Comparison of ENCODE assay signal across 21 cellular contexts in genomic region chr16:85861095-85861825, GRCh38. TPM values are rescaled to one million over a fixed set of nuclear protein-coding genes. Genes with fewer than 3 reads are reported as not detected.
A peak's percentile ranks its signal among the peaks of the same experiment; 100 is the strongest.
DNase-seq lines count a peak whose midpoint lies in the region; ATAC-seq, FAIRE-seq and TF ChIP-seq lines count a peak whose summit lies in the region.
"Had no signal": no experiment of that assay in that cellular context is flagged by ENCODE, and none has a peak within 500 bp of the region (broad histone marks: within the 10 kb centered on the region; RNA-seq: fewer than 3 reads in every experiment).

No MANE protein-coding gene starts in this region.

- TF ChIP-seq EP300 in GM12878 (IDR thresholded peaks at IDR 0.05; ENCODE audit: borderline replicate concordance in 1 of 2, control insufficient read depth in 1 of 2, low read depth in 2 of 2, low read length in 2 of 2) (no peak), gastroesophageal sphincter (IDR thresholded peaks at IDR 0.05) (no peak)

- H3K4me1 Mint-ChIP-seq in activated CD8-positive, alpha-beta memory T cell treated with anti-CD3 and anti-CD28 coated beads, Interleukin-2, amount 10 ng/mL, durations not matched to agents 7 days and 5 days, result no peaks in the 10 kb centered on the region

- no peaks in the 10 kb centered on the region for H3K36me3 Mint-ChIP-seq in activated CD8-positive, alpha-beta memory T cell treated with anti-CD3 and anti-CD28 coated beads, Interleukin-2, amount 10 ng/mL, durations not matched to agents 7 days and 5 days

- no peak overlapping the region for H3K4me3 Mint-ChIP-seq in activated CD8-positive, alpha-beta memory T cell treated with anti-CD3 and anti-CD28 coated beads, Interleukin-2, amount 10 ng/mL, durations not matched to agents 7 days and 5 days
- H3K4me3 Mint-ChIP-seq: CD4-positive, alpha-beta T cell; HFFc6 had no signal

- 78% methylated on average over 16 of the region's 16 CpGs for whole genome bisulfite sequencing in GM12878 (ENCODE audit: insufficient coverage, insufficient replicate concordance, low lambda C conversion rate, missing lambda C conversion rate)
- 56 to 80% methylated on average over 3 to 5 of the region's 16 CpGs for WGBS in gastroesophageal sphincter (ENCODE audit: low coverage in 1 of 2), 2 donors

- no peak overlapping the region for H3K4me2 ChIP-seq in GM12878 (ENCODE audit: control insufficient read depth, insufficient read depth)
- H3K4me2 ChIP-seq: KMS-11 had no signal

- H3K4me3 ChIP-seq in GM12878 (no peak overlapping the region), mucosa of descending colon (no peak overlapping the region), gastroesophageal sphincter (no peak overlapping the region)
- H3K4me3 ChIP-seq: MG63, SK-N-MC had no signal

- H3K9me3 ChIP-seq in GM12878 (replicated peaks; ENCODE audit: control insufficient read depth, insufficient read depth, low read length) (peaks cover 2% of the 10 kb centered on the region; the same call in 1 of the 3 replicates), mucosa of descending colon (no peaks in the 10 kb centered on the region), gastroesophageal sphincter (no peaks in the 10 kb centered on the region)
- H3K9me3 ChIP-seq: MG63 had no signal

- CTCF ChIA-PET in activated CD8-positive, alpha-beta memory T cell treated with anti-CD3 and anti-CD28 coated beads, Interleukin-2, amount 10 ng/mL, durations not matched to agents 7 days and 5 days (lab: Charles Lee), result interaction anchor here (1.9 kb wide), 1 partner anchor 40 kb away, joined by 6 read pairs; no protein-coding TSS in a partner anchor
- CTCF ChIA-PET in GM12878 (lab: Yijun Ruan, JAX), result interaction anchor here (0.8 to 1.4 kb wide), 8 partner anchors 9 to 155 kb away, joined by 3 to 4 read pairs (median 3); partner anchors contain the start of gene IRF8

- TF ChIP-seq POLR2A in GM12878 (IDR thresholded peaks at IDR 0.05; ENCODE audit: low read depth, low read length) (no peak), gastroesophageal sphincter (IDR thresholded peaks at IDR 0.05) (no peak)

- H3K36me3 ChIP-seq in GM12878 (ENCODE audit: control insufficient read depth in 2 of 2, insufficient read depth in 2 of 2, low read length in 1 of 2), result no peaks in the 10 kb centered on the region
- no peaks in the 10 kb centered on the region for H3K36me3 ChIP-seq in mucosa of descending colon (ENCODE audit: low read depth)
- no peaks in the 10 kb centered on the region for H3K36me3 ChIP-seq in gastroesophageal sphincter
- H3K36me3 ChIP-seq: MG63 had no signal

- peak; percentile 40; the same call in 1 of the 2 replicates for TF ChIP-seq RAD21 in GM12878 (IDR thresholded peaks at IDR 0.05; ENCODE audit: insufficient read depth, low read depth, low read length)

- H3K27ac ChIP-seq in GM12878 (ENCODE audit: control insufficient read depth, insufficient read depth) (no peak overlapping the region), substantia nigra (ENCODE audit: low read depth, low read length, poor library complexity, severe bottlenecking) (no peak overlapping the region), gastroesophageal sphincter (no peak overlapping the region)
- H3K27ac ChIP-seq: KMS-11, SK-N-MC had no signal

- SMC1A ChIA-PET in GM12878 (lab: Charles Lee; ENCODE audit: uncharacterized antibody, unreplicated experiment), result interaction anchor here (0.6 to 1.0 kb wide), 3 partner anchors 23 to 126 kb away, joined by 3 to 6 read pairs (median 3); partner anchors contain the start of gene IRF8

- in situ Hi-C loops in GM12878 (cut with MboI), result no loop called here

- no peak for FAIRE-seq in GM12878 (lab: Jason Lieb, UNC)
- FAIRE-seq: A204.1 had no signal

- ATAC-seq in activated CD8-positive, alpha-beta memory T cell treated with anti-CD3 and anti-CD28 coated beads, Interleukin-2, amount 10 ng/mL, durations not matched to agents 7 days and 5 days, result no peak
- ATAC-seq in GM12878 (peak; percentile 8), mucosa of descending colon (peak; percentile 45), gastroesophageal sphincter (no peak)
- ATAC-seq: Panc1 had no signal

- H3K27me3 ChIP-seq in GM12878 (replicated peaks in 1 of 2; ENCODE audit: control insufficient read depth in 2 of 2, insufficient read depth in 2 of 2, low read length in 1 of 2), result no peaks in the 10 kb centered on the region
- peaks cover 10% of the 10 kb centered on the region for H3K27me3 ChIP-seq in gastroesophageal sphincter
- H3K27me3 ChIP-seq: MG63 had no signal

- H3K27me3 Mint-ChIP-seq in activated CD8-positive, alpha-beta memory T cell treated with anti-CD3 and anti-CD28 coated beads, Interleukin-2, amount 10 ng/mL, durations not matched to agents 7 days and 5 days, result peaks cover 6% of the 10 kb centered on the region
- H3K27me3 Mint-ChIP-seq: CD4-positive, alpha-beta T cell had no signal

- DNase-seq in activated CD8-positive, alpha-beta memory T cell treated with anti-CD3 and anti-CD28 coated beads for 24 hours, result peak; percentile 50
- no peak for DNase-seq in activated CD8-positive, alpha-beta memory T cell treated with anti-CD3 and anti-CD28 coated beads, Interleukin-2, amount 10 ng/mL, durations not matched to agents 7 days and 5 days
- DNase-seq in GM12878 (ENCODE audit: low read depth, low spot score) (no peak), mucosa of descending colon (no peak), ureter (ENCODE audit: low spot score) (peak; percentile 34), substantia nigra (lab: John Stamatoyannopoulos, UW) (no peak), KG1 (lab: John Stamatoyannopoulos, UW) (no peak)
- DNase-seq: CD4-positive, alpha-beta T cell; DMS79 treated with DMSO at 0.1 percent for 48 hours; GDM1; HFFc6; MG63; NCI-H187 treated with DMSO at 0.1 percent for 48 hours; NCI-H2171 treated with DMSO at 0.1 percent for 48 hours; NCI-H82 had no signal

- no peaks in the 10 kb centered on the region for H4K20me1 ChIP-seq in GM12878 (ENCODE audit: control insufficient read depth, insufficient read depth)

- H3K79me2 ChIP-seq in GM12878 (ENCODE audit: control insufficient read depth, insufficient read depth, low read length), result no peaks in the 10 kb centered on the region

- H3K27ac Mint-ChIP-seq in activated CD8-positive, alpha-beta memory T cell treated with anti-CD3 and anti-CD28 coated beads, Interleukin-2, amount 10 ng/mL, durations not matched to agents 7 days and 5 days, result no peak overlapping the region
- H3K27ac Mint-ChIP-seq: CD4-positive, alpha-beta T cell; HFFc6 had no signal

- POLR2A ChIA-PET in GM12878 (lab: Charles Lee), result interaction anchor here (1.6 kb wide), 1 partner anchor 10 kb away, joined by 5 read pairs; no protein-coding TSS in a partner anchor

- H3K4me1 ChIP-seq in GM12878 (ENCODE audit: control insufficient read depth, insufficient read depth, low read length) (peaks cover 39% of the 10 kb centered on the region), mucosa of descending colon (ENCODE audit: low read depth) (no peaks in the 10 kb centered on the region), gastroesophageal sphincter (no peaks in the 10 kb centered on the region)

- no peak overlapping the region for H3K9ac ChIP-seq in GM12878 (ENCODE audit: control insufficient read depth, insufficient read depth, low read length)
- H3K9ac ChIP-seq: KMS-11 had no signal

- RAD21 ChIA-PET in GM12878 (lab: Charles Lee; ENCODE audit: unreplicated experiment), result interaction anchor here (0.9 kb wide), 1 partner anchor 46 kb away, joined by 4 read pairs; no protein-coding TSS in a partner anchor

- H3K9me3 Mint-ChIP-seq in activated CD8-positive, alpha-beta memory T cell treated with anti-CD3 and anti-CD28 coated beads, Interleukin-2, amount 10 ng/mL, durations not matched to agents 7 days and 5 days (ENCODE audit: low read depth), result no peaks in the 10 kb centered on the region
- H3K9me3 Mint-ChIP-seq: HFFc6 had no signal

- no peak overlapping the region for H2AFZ ChIP-seq in GM12878 (ENCODE audit: control insufficient read depth, low read depth, low read length)

- no TSS peak for BruUV-seq in GM12878 (replicated peaks; lab: Mats Ljungman, UMichigan)

- intact Hi-C loops in GM12878 (cut with micrococcal nuclease; ENCODE audit: unreplicated experiment), result no loop called here
- intact Hi-C loops in mucosa of descending colon (cut with DNase I, micrococcal nuclease), result no loop called here

- TF ChIP-seq CTCF in GM12878 (IDR thresholded peaks at IDR 0.05 in 2 of 3, conservative IDR thresholded peaks at IDR 0.05 in 1 of 3; ENCODE audit: control insufficient read depth in 2 of 3, extremely low read depth in 1 of 3, insufficient read depth in 1 of 3, low read depth in 3 of 3, low read length in 3 of 3) (no peak), mucosa of descending colon (IDR thresholded peaks at IDR 0.05) (no peak), gastroesophageal sphincter (IDR thresholded peaks at IDR 0.05) (no peak)

TF ChIP-seq in GM12878, 131 proteins besides CTCF, POLR2A, EP300 and RAD21 (continues in another document):
- TF ChIP-seq LARP7 (IDR thresholded peaks at IDR 0.05) (no peak), SUPT20H (IDR thresholded peaks at IDR 0.05; ENCODE audit: borderline replicate concordance, control insufficient read depth, low read depth, low read length) (no peak), SP1 (IDR thresholded peaks at IDR 0.05; ENCODE audit: low read depth, low read length) (no peak), MEF2B (IDR thresholded peaks at IDR 0.05; ENCODE audit: partially characterized antibody, poor library complexity, severe bottlenecking) (no peak)

RNA-seq across cellular contexts. Expression of gene IRF8, which starts 37.7 kb away (rescaled TPM):
- 10 to 100 TPM in 1 of 2 experiments, 1 to 10 TPM in 1; 8.4 to 11.1 TPM for total RNA-seq in activated CD8-positive, alpha-beta memory T cell treated with anti-CD3 and anti-CD28 coated beads, Interleukin-2, amount 10 ng/mL, durations not matched to agents 7 days and 5 days
- total RNA-seq in GM12878 (2013; cell fraction: nucleolus; rRNA removed), result 220 and 236 TPM in 2 replicates
- 229 and 237 TPM in 2 replicates for total RNA-seq in GM12878 (2014; rRNA removed)
- total RNA-seq in GM12878 (2014; rRNA removed; fragmentation: Illumina TruSeq; extraction: Trizol), result 164 and 167 TPM in 2 replicates
- total RNA-seq in GM12878 (2021), result 181 and 191 TPM in 2 replicates
- polyA plus RNA-seq in GM12878 (2011; ENCODE audit: low read depth), result 62.7 TPM
- 220 and 328 TPM in 2 replicates for polyA plus RNA-seq in GM12878 (2011; rRNA removed)
- polyA plus RNA-seq in GM12878 (2011; cell fraction: cytosol; rRNA removed), result 175 and 263 TPM in 2 replicates
- polyA plus RNA-seq in GM12878 (2011; cell fraction: nucleus; rRNA removed), result 312 and 314 TPM in 2 replicates
- 116 and 131 TPM in 2 replicates for polyA plus RNA-seq in GM12878 (2012)
- polyA plus RNA-seq in GM12878 (2014; fragmentation: Illumina TruSeq; extraction: Trizol), result 181 and 269 TPM in 2 replicates
- polyA plus RNA-seq in GM12878 (2014; fragmentation: Nextera tagmentation; extraction: Ambion mirVana), result 10 to 100 TPM; 17.1 to 34.5 TPM
- 179 and 194 TPM in 2 replicates for polyA plus RNA-seq in GM12878 (2014; rRNA removed)
- polyA plus RNA-seq in GM12878 (2016; fragmentation: Nextera tagmentation; extraction: Ambion mirVana), result 100 to 1,000 TPM; 104 to 121 TPM
- polyA minus RNA-seq in GM12878 (2011; rRNA and poly(A)+ RNA removed), result 201 and 208 TPM in 2 replicates
- polyA minus RNA-seq in GM12878 (2011; cell fraction: cytosol; rRNA and poly(A)+ RNA removed), result 109 and 123 TPM in 2 replicates
- polyA minus RNA-seq in GM12878 (2011; cell fraction: nucleus; rRNA and poly(A)+ RNA removed), result 155 and 194 TPM in 2 replicates
- total RNA-seq in mucosa of descending colon, result 10 to 100 TPM; 28.8 to 55.8 (median 36.5) TPM
- 9.5 TPM for total RNA-seq in ureter
- total RNA-seq in gastroesophageal sphincter, result 10 to 100 TPM in 2 of 4 donors, 1 to 10 TPM in 2; 2.4 to 13.8 (median 9.0) TPM
- total RNA-seq: HFFc6, NCI-H460 had no signal

Comparison
In these comparisons a context has a peak if more than half of its experiments do, and no peak if none do; other contexts are left out.
1. DNase-seq: peak in activated CD8-positive, alpha-beta memory T cell treated with anti-CD3 and anti-CD28 coated beads for 24 hours (single experiment) and ureter (single experiment); none in activated CD8-positive, alpha-beta memory T cell treated with anti-CD3 and anti-CD28 coated beads, Interleukin-2, amount 10 ng/mL, durations not matched to agents 7 days and 5 days (single experiment), GM12878 (single experiment), mucosa of descending colon (0 of 3), substantia nigra (0 of 49) and KG1 (single experiment).
2. ATAC-seq: peak in GM12878 (single experiment) and mucosa of descending colon (single experiment); none in activated CD8-positive, alpha-beta memory T cell treated with anti-CD3 and anti-CD28 coated beads, Interleukin-2, amount 10 ng/mL, durations not matched to agents 7 days and 5 days (single experiment) and gastroesophageal sphincter (single experiment).